Comparison of ENCODE assay signal across 15 cellular contexts in genomic region chr10:82953909-82954308, GRCh38.
DNase-seq lines count a peak whose midpoint lies in the region; ATAC-seq, FAIRE-seq and TF ChIP-seq lines count a peak whose summit lies in the region.
"Had no signal": no experiment of that assay in that cellular context is flagged by ENCODE, and none has a peak within 500 bp of the region (broad histone marks: within the 10 kb centered on the region; RNA-seq: fewer than 3 reads in every experiment).

No MANE protein-coding gene starts in this region.

- H3K9me3 Mint-ChIP-seq in MCF 10A (ENCODE audit: unreplicated experiment) (no peaks in the 10 kb centered on the region), H9 (no peaks in the 10 kb centered on the region)

- TF ChIP-seq CTCF in MCF 10A (IDR thresholded peaks at IDR 0.05; ENCODE audit: unreplicated experiment) (no peak), mammary epithelial cell (conservative IDR thresholded peaks at IDR 0.05 in 1 of 2, IDR thresholded peaks at IDR 0.05 in 1 of 2; ENCODE audit: extremely low read depth in 1 of 2, insufficient read depth in 1 of 2, low read depth in 1 of 2, low read length in 2 of 2) (peak in 1 of 2 donors; percentile 32), H9 (conservative IDR thresholded peaks at IDR 0.05) (peak; percentile 40), GM12878 (IDR thresholded peaks at IDR 0.05 in 2 of 3, conservative IDR thresholded peaks at IDR 0.05 in 1 of 3; ENCODE audit: control insufficient read depth in 2 of 3, extremely low read depth in 1 of 3, insufficient read depth in 1 of 3, low read depth in 3 of 3, low read length in 3 of 3) (peak in 1 of 3 experiments; percentile 24; a peak in 1 of 6 replicates), ascending aorta (IDR thresholded peaks at IDR 0.05) (no peak)

- H3K27ac Mint-ChIP-seq in MCF 10A (ENCODE audit: low read depth, unreplicated experiment), result no peak overlapping the region
- no peak overlapping the region for H3K27ac Mint-ChIP-seq in H9

- no peak for FAIRE-seq in GM12878 (lab: Jason Lieb, UNC)
- FAIRE-seq: K562 had no signal

- H4K5ac ChIP-seq in H9 (ENCODE audit: insufficient read length, low read depth, low read length), result no peak overlapping the region

- H2BK5ac ChIP-seq in H9 (ENCODE audit: insufficient read length, low read length), result no peak overlapping the region

- H3K9me3 ChIP-seq in mammary epithelial cell (replicated peaks; ENCODE audit: insufficient read depth, low read length), result no peaks in the 10 kb centered on the region
- H3K9me3 ChIP-seq in H9 (ENCODE audit: control insufficient read depth, low read depth, low read length), result no peaks in the 10 kb centered on the region
- H3K9me3 ChIP-seq in GM12878 (replicated peaks; ENCODE audit: control insufficient read depth, insufficient read depth, low read length), result no peaks in the 10 kb centered on the region
- H3K9me3 ChIP-seq in ascending aorta, result no peaks in the 10 kb centered on the region

- SMC1A ChIA-PET in GM12878 (lab: Charles Lee; ENCODE audit: uncharacterized antibody, unreplicated experiment), result interaction anchor here (0.6 to 3.2 kb wide), 15 partner anchors 11 to 289 kb away, joined by 3 to 19 read pairs (median 4); no protein-coding TSS in a partner anchor

- no peak overlapping the region for H3K14ac ChIP-seq in H9 (ENCODE audit: insufficient read depth, low read length)

- intact Hi-C loops in MCF 10A (cut with micrococcal nuclease), result no loop called here
- intact Hi-C loops in mammary epithelial cell (cut with micrococcal nuclease), result no loop called here
- intact Hi-C loops in GM12878 (cut with micrococcal nuclease; ENCODE audit: unreplicated experiment), result no loop called here
- intact Hi-C loops in ascending aorta (cut with DNase I), result no loop called here

- DNase-seq in MCF 10A (ENCODE audit: unreplicated experiment), result peak; percentile 4
- no peak for DNase-seq in mammary epithelial cell
- no peak for DNase-seq in H9
- no peak for DNase-seq in GM12878 (ENCODE audit: low read depth, low spot score)
- DNase-seq in HK-2 (ENCODE audit: unreplicated experiment), result no peak
- no peak for DNase-seq in SKM-1 (lab: John Stamatoyannopoulos, UW; ENCODE audit: unreplicated experiment)
- no peak for DNase-seq in ascending aorta (ENCODE audit: low spot score in 2 of 2)
- DNase-seq: NCI-H1417 treated with DMSO at 0.1 percent for 48 hours; NCI-H1930; NCI-H2171 treated with DMSO at 0.1 percent for 48 hours; NK-92 treated with Interleukin-12 subunit alpha and Interleukin-12 subunit beta, amount 100 ng/mL, for 24 hours; OCI-M1; SHP77 treated with DMSO at 0.1 percent for 48 hours; T-helper 2 cell had no signal

- H3K18ac ChIP-seq in H9 (ENCODE audit: insufficient read length, low read depth, low read length), result no peak overlapping the region

- H4K20me1 ChIP-seq in mammary epithelial cell (ENCODE audit: insufficient read depth, low read length) (no peaks in the 10 kb centered on the region), H9 (ENCODE audit: control insufficient read depth, insufficient read depth, insufficient read length) (no peaks in the 10 kb centered on the region), GM12878 (ENCODE audit: control insufficient read depth, insufficient read depth) (no peaks in the 10 kb centered on the region)

- no peak overlapping the region for H3K4ac ChIP-seq in H9 (ENCODE audit: low read depth, low read length)

- H2AK5ac ChIP-seq in H9 (ENCODE audit: insufficient read length, low read length), result no peak overlapping the region

- H3K23ac ChIP-seq in H9 (ENCODE audit: insufficient read length, low read depth, low read length), result no peak overlapping the region

- peak; percentile 59 for ATAC-seq in GM12878
- ATAC-seq: K562 had no signal

- WGBS in mammary epithelial cell (ENCODE audit: low coverage, missing lambda C conversion rate), result 76% methylated on average over 4 of the region's 4 CpGs
- no CpG with 5 or more reads among the region's 4 CpGs for WGBS in H9 (ENCODE audit: extremely low coverage, insufficient read length, low lambda C conversion rate)
- WGBS in GM12878 (ENCODE audit: insufficient coverage, insufficient replicate concordance, low lambda C conversion rate, missing lambda C conversion rate), result 5% methylated on average over 4 of the region's 4 CpGs

- H3K79me1 ChIP-seq in H9 (ENCODE audit: insufficient read depth, low read depth, low read length, poor library complexity, severe bottlenecking), result no peaks in the 10 kb centered on the region

- no peak overlapping the region for H3K9ac ChIP-seq in mammary epithelial cell (ENCODE audit: insufficient read depth, low read length)
- H3K9ac ChIP-seq in H9 (ENCODE audit: extremely low read depth, insufficient read length, low read length), result no peak overlapping the region
- no peak overlapping the region for H3K9ac ChIP-seq in GM12878 (ENCODE audit: control insufficient read depth, insufficient read depth, low read length)

- H3K23me2 ChIP-seq in H9 (ENCODE audit: insufficient read length, low read depth, low read length, poor library complexity, severe bottlenecking), result no peaks in the 10 kb centered on the region

- TF ChIP-seq RAD21 in GM12878 (IDR thresholded peaks at IDR 0.05; ENCODE audit: insufficient read depth, low read depth, low read length), result peak; percentile 36; the same call in 1 of the 2 replicates

- no peak overlapping the region for H4K8ac ChIP-seq in H9 (replicated peaks; ENCODE audit: insufficient read length, low read depth, low read length)

- no peak for TF ChIP-seq POLR2A in GM12878 (IDR thresholded peaks at IDR 0.05; ENCODE audit: low read depth, low read length)

- no peak overlapping the region for H4K91ac ChIP-seq in H9 (ENCODE audit: insufficient read length, low read depth, low read length)

- H3K4me3 ChIP-seq in mammary epithelial cell (replicated peaks in 1 of 3; ENCODE audit: insufficient read depth in 1 of 3, low read depth in 2 of 3, low read length in 3 of 3) (no peak overlapping the region), GM12878 (no peak overlapping the region), ascending aorta (no peak overlapping the region)
- H3K4me3 ChIP-seq: K562 had no signal

- no peak overlapping the region for H3T11ph ChIP-seq in H9 (ENCODE audit: low read length)

- no peak overlapping the region for H2BK15ac ChIP-seq in H9 (ENCODE audit: low read depth, low read length)

- H3K4me1 ChIP-seq in mammary epithelial cell (ENCODE audit: insufficient read depth, low read length), result no peaks in the 10 kb centered on the region
- no peaks in the 10 kb centered on the region for H3K4me1 ChIP-seq in H9 (ENCODE audit: insufficient read depth, low read length)
- no peaks in the 10 kb centered on the region for H3K4me1 ChIP-seq in GM12878 (ENCODE audit: control insufficient read depth, insufficient read depth, low read length)
- no peaks in the 10 kb centered on the region for H3K4me1 ChIP-seq in ascending aorta

- H3K56ac ChIP-seq in H9 (ENCODE audit: insufficient read length, low read depth, low read length), result no peak overlapping the region

- RAD21 ChIA-PET in GM12878 (lab: Charles Lee; ENCODE audit: unreplicated experiment), result interaction anchor here (0.7 to 2.4 kb wide), 5 partner anchors 11 to 157 kb away, joined by 3 to 9 read pairs (median 3); no protein-coding TSS in a partner anchor

- no peaks in the 10 kb centered on the region for H3K27me3 Mint-ChIP-seq in MCF 10A (ENCODE audit: insufficient read depth, unreplicated experiment)
- no peaks in the 10 kb centered on the region for H3K27me3 Mint-ChIP-seq in H9 (ENCODE audit: low read depth)

- CTCF ChIA-PET in MCF 10A (lab: Yijun Ruan, JAX) (interaction anchor here (0.5 kb wide), 1 partner anchor 918 kb away, joined by 3 read pairs; no protein-coding TSS in a partner anchor), mammary epithelial cell (lab: Charles Lee; ENCODE audit: low non-redundant PET) (no interaction called here), GM12878 (lab: Yijun Ruan, JAX) (interaction anchor here (0.5 to 5.3 kb wide), 12 partner anchors 9 to 162 kb away, joined by 3 to 35 read pairs (median 4); no protein-coding TSS in a partner anchor)

- H2BK120ac ChIP-seq in H9 (ENCODE audit: low read depth, low read length, poor library complexity, severe bottlenecking), result no peak overlapping the region

- H3K4me3 Mint-ChIP-seq in MCF 10A (ENCODE audit: unreplicated experiment) (no peak overlapping the region), H9 (no peak overlapping the region)

- no peaks in the 10 kb centered on the region for H3K36me3 ChIP-seq in mammary epithelial cell (ENCODE audit: insufficient read depth, low read length)
- H3K36me3 ChIP-seq in GM12878 (ENCODE audit: control insufficient read depth in 2 of 2, insufficient read depth in 2 of 2, low read length in 1 of 2), result no peaks in the 10 kb centered on the region
- H3K36me3 ChIP-seq in ascending aorta, result no peaks in the 10 kb centered on the region

- no peak overlapping the region for H2BK20ac ChIP-seq in H9 (ENCODE audit: low read depth, low read length, poor library complexity, severe bottlenecking)

- no peaks in the 10 kb centered on the region for H3K4me1 Mint-ChIP-seq in MCF 10A (ENCODE audit: insufficient read depth, unreplicated experiment)
- peaks cover 2 to 4% of the 10 kb centered on the region in 2 experiments; a peak in 2 of 4 replicates for H3K4me1 Mint-ChIP-seq in H9

- BruUV-seq in MCF 10A (replicated peaks; lab: Mats Ljungman, UMichigan) (no TSS peak), mammary epithelial cell (replicated peaks; lab: Mats Ljungman, UMichigan) (no TSS peak), GM12878 (replicated peaks; lab: Mats Ljungman, UMichigan) (no TSS peak)

- no peak for TF ChIP-seq EP300 in GM12878 (IDR thresholded peaks at IDR 0.05; ENCODE audit: borderline replicate concordance in 1 of 2, control insufficient read depth in 1 of 2, low read depth in 2 of 2, low read length in 2 of 2)

- POLR2A ChIA-PET in MCF 10A (lab: Yijun Ruan, JAX) (no interaction called here), GM12878 (lab: Charles Lee) (interaction anchor here (1.0 kb wide), 1 partner anchor 12 kb away, joined by 3 read pairs; no protein-coding TSS in a partner anchor)

- H2BK12ac ChIP-seq in H9 (ENCODE audit: insufficient read length, low read depth, low read length), result no peak overlapping the region

- H3K36me3 Mint-ChIP-seq in MCF 10A (ENCODE audit: insufficient read depth, unreplicated experiment), result no peaks in the 10 kb centered on the region
- no peaks in the 10 kb centered on the region for H3K36me3 Mint-ChIP-seq in H9 (ENCODE audit: insufficient read depth in 1 of 3, low read depth in 3 of 3)

- in situ Hi-C loops in mammary epithelial cell (cut with MboI; ENCODE audit: low sequenced_read_pairs in 2 of 2), result no loop called here
- in situ Hi-C loops in GM12878 (cut with MboI), result no loop called here

- no peaks in the 10 kb centered on the region for H3K79me2 ChIP-seq in mammary epithelial cell (ENCODE audit: insufficient read depth, low read length)
- H3K79me2 ChIP-seq in H9 (ENCODE audit: insufficient read depth, low read length), result no peaks in the 10 kb centered on the region
- no peaks in the 10 kb centered on the region for H3K79me2 ChIP-seq in GM12878 (ENCODE audit: control insufficient read depth, insufficient read depth, low read length)

- H3K27me3 ChIP-seq in mammary epithelial cell (ENCODE audit: insufficient read depth, low read length) (no peaks in the 10 kb centered on the region), H9 (ENCODE audit: insufficient read depth, low read length) (no peaks in the 10 kb centered on the region), GM12878 (replicated peaks in 1 of 2; ENCODE audit: control insufficient read depth in 2 of 2, insufficient read depth in 2 of 2, low read length in 1 of 2) (no peaks in the 10 kb centered on the region), ascending aorta (no peaks in the 10 kb centered on the region)

- no peak overlapping the region for H3K27ac ChIP-seq in mammary epithelial cell (ENCODE audit: insufficient read depth, low read depth, low read length)
- H3K27ac ChIP-seq in H9 (ENCODE audit: insufficient read length, low read depth, low read length), result no peak overlapping the region
- no peak overlapping the region for H3K27ac ChIP-seq in GM12878 (ENCODE audit: control insufficient read depth, insufficient read depth)
- no peak overlapping the region for H3K27ac ChIP-seq in ascending aorta

- no peak overlapping the region for H2AFZ ChIP-seq in mammary epithelial cell (ENCODE audit: low read depth, low read length)
- no peak overlapping the region for H2AFZ ChIP-seq in H9 (ENCODE audit: low read length)
- no peak overlapping the region for H2AFZ ChIP-seq in GM12878 (ENCODE audit: control insufficient read depth, low read depth, low read length)

- H3K4me2 ChIP-seq in mammary epithelial cell (ENCODE audit: insufficient read depth, low read depth, low read length) (no peak overlapping the region), H9 (ENCODE audit: insufficient read depth, insufficient read length, low read length) (no peak overlapping the region), GM12878 (ENCODE audit: control insufficient read depth, insufficient read depth) (no peak overlapping the region)

- dilution Hi-C loops in mammary epithelial cell (cut with HindIII; ENCODE audit: low sequenced_read_pairs), result no loop called here
